In the genomic region with DNA sequence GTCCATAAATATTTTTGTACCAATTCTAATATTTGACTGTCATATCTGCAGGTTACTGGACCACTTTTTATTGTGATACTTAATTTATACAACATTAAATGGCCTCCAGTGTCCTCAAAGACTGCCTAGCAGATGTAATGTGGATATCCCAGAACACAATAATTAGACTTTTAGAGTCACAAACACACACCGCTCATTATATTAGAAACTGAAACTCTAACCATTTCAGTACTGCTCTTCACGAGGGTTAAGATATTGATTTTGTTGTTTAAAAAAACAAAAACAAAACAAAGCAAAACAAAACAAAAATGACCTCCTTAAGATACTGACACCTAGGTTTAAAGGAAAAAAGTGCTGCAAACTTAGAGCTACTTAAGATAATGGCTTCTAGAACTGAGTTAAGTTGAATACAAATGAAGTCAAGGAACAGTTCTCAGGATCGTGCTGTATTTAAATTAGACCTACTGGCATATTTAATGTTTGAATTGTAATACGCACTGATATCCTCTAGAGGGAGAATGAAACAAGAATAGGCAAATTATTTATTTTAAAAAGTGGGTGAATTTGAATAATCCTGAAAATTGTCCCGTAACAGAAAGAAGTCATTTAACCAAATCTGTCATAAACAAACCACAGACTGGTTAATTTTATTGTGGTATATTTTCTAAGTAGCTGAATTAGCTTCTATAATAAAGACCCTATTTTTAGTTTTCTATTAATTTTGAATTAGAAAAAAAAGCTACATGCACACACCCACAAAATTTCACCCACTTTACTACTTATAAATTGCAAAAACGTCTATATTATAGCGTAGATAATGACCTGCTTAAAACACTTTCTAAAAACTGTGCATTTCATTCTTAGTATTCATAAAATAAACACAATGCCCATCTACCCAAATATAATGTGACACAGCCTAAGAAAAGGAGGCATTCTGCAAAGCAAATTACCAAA, we compare ENCODE assay signal across 8 cellular contexts.
A peak's percentile ranks its signal among the peaks of the same experiment; 100 is the strongest.
DNase-seq lines count a peak whose midpoint lies in the region; ATAC-seq and TF ChIP-seq lines count a peak whose summit lies in the region.

No MANE protein-coding gene starts in this region.

- POLR2A ChIA-PET in T-cell (lab: Charles Lee): interaction anchor here (0.6 to 1.9 kb wide), 4 partner anchors 560 to 1601 kb away, joined by 3 to 10 read pairs (median 4); partner anchors contain the start of gene BTG1 (in 1 of the 2)

- no peak for TF ChIP-seq EP300 in neural cell (conservative IDR thresholded peaks at IDR 0.05; ENCODE audit: poor library complexity, severe bottlenecking)

- peak overlapping the region; percentile 22 for H3K4me2 ChIP-seq in BLaER1
- H3K4me2 ChIP-seq in neural cell (ENCODE audit: low read length): no peak overlapping the region

- H3K27me3 ChIP-seq in BLaER1: no peaks in the 10 kb centered on the region
- no peaks in the 10 kb centered on the region for H3K27me3 ChIP-seq in neural cell (ENCODE audit: insufficient read depth, low read depth, low read length)

- peaks cover 21 to 32% (median 21%) of the 10 kb centered on the region in 3 donors for H3K4me1 Mint-ChIP-seq in T-cell

- no peaks in the 10 kb centered on the region for H4K20me1 ChIP-seq in BLaER1
- H4K20me1 ChIP-seq in neural cell (ENCODE audit: insufficient read depth): no peaks in the 10 kb centered on the region

- no peaks in the 10 kb centered on the region for H3K36me3 ChIP-seq in BLaER1
- no peaks in the 10 kb centered on the region for H3K36me3 ChIP-seq in neural cell (ENCODE audit: insufficient read depth, low read length)

- CTCF ChIA-PET in T-cell (lab: Charles Lee): interaction anchor here (0.6 to 1.4 kb wide), 10 partner anchors 13 to 1033 kb away, joined by 3 to 7 read pairs (median 3); no protein-coding TSS in a partner anchor

- no peaks in the 10 kb centered on the region for H3F3A ChIP-seq in neural cell (ENCODE audit: insufficient read depth, low read length, poor library complexity, severe bottlenecking)

- DNase-seq in HuH-7 (ENCODE audit: low spot score) (peak; percentile 8), T-cell (no peak)
- DNase-seq in activated CD8-positive, alpha-beta memory T cell treated with anti-CD3 and anti-CD28 coated beads for 24 hours: no peak

- TF ChIP-seq RAD21 in neural cell (conservative IDR thresholded peaks at IDR 0.05): peak; percentile 56

- peak; percentile 72 for ATAC-seq in GM18519 (IDR thresholded peaks at IDR 0.05; ENCODE audit: low FRiP score, unreplicated experiment)
- peak; percentile 65 to 76 (median 74) for ATAC-seq in T-cell (replicated peaks in 1 of 4)
- ATAC-seq in esophagus mucosa: peak; percentile 46
- no peak for ATAC-seq in GM21737 (IDR thresholded peaks at IDR 0.05; ENCODE audit: unreplicated experiment)

- H3K9me3 ChIP-seq in BLaER1: no peaks in the 10 kb centered on the region
- no peaks in the 10 kb centered on the region for H3K9me3 ChIP-seq in neural cell (ENCODE audit: low read length)

- H3K79me2 ChIP-seq in neural cell (replicated peaks; ENCODE audit: insufficient read depth, low read length): no peaks in the 10 kb centered on the region

- peak overlapping the region; percentile 66 to 79 (median 78) for H3K4me3 Mint-ChIP-seq in T-cell

- H3K27ac ChIP-seq in BLaER1 (no peak overlapping the region), neural cell (ENCODE audit: low read length) (peak overlapping the region; percentile 38)

- H3K9me3 Mint-ChIP-seq in T-cell: no peaks in the 10 kb centered on the region

- no peaks in the 10 kb centered on the region for H3K36me3 Mint-ChIP-seq in T-cell

- H3K4me1 ChIP-seq in BLaER1: no peaks in the 10 kb centered on the region

- peak overlapping the region; percentile 67 to 80 for H3K27ac Mint-ChIP-seq in T-cell

- no peak overlapping the region for H2AFZ ChIP-seq in neural cell (ENCODE audit: low read depth, low read length)

- no peak overlapping the region for H3K4me3 ChIP-seq in BLaER1
- H3K4me3 ChIP-seq in neural cell (ENCODE audit: low read length): no peak overlapping the region

- peak; percentile 61 for TF ChIP-seq CTCF in neural cell (IDR thresholded peaks at IDR 0.05; ENCODE audit: poor library complexity, severe bottlenecking)

- H3K9ac ChIP-seq in BLaER1 (no peak overlapping the region), neural cell (ENCODE audit: low read length) (no peak overlapping the region)

- no peaks in the 10 kb centered on the region for H3K9me2 ChIP-seq in neural cell (ENCODE audit: insufficient read depth, low read length)

- H3K27me3 Mint-ChIP-seq in T-cell: peaks cover 0 to 2% of the 10 kb centered on the region in 2 donors

TF ChIP-seq in neural cell, 6 proteins besides CTCF, POLR2A, EP300 and RAD21:
- peak; percentile 57 for TF ChIP-seq SMC3 (conservative IDR thresholded peaks at IDR 0.05; ENCODE audit: poor library complexity)
- TF ChIP-seq TAF1 (IDR thresholded peaks at IDR 0.05; ENCODE audit: low read depth): no peak
